Comparison of ENCODE assay signal across 26 cellular contexts in genomic region chr1:118894836-118895235, GRCh38.
"Had no signal": no experiment of that assay in that cellular context is flagged by ENCODE, and none has a peak within 500 bp of the region (broad histone marks: within the 10 kb centered on the region; RNA-seq: fewer than 3 reads in every experiment).

No MANE protein-coding gene starts in this region.

- H3K27me3 ChIP-seq: colonic mucosa, gastrocnemius medialis, heart right ventricle, left lung had no signal

- H3K27ac ChIP-seq: colonic mucosa, epithelial cell of prostate, esophagus squamous epithelium, gastrocnemius medialis, heart right ventricle, left lung, lower lobe of right lung had no signal

- H3K4me3 ChIP-seq: colonic mucosa, esophagus squamous epithelium, gastrocnemius medialis, heart right ventricle, left lung, lower lobe of right lung, mucosa of descending colon had no signal

- FAIRE-seq: endometrium, islet of Langerhans, keratinocyte had no signal

- DNase-seq: colonic mucosa; cortex of kidney; effector CD8-positive, alpha-beta T cell; effector memory CD8-positive, alpha-beta T cell; endodermal cell; erythroblast; esophagus squamous epithelium; foreskin fibroblast; foreskin melanocyte; gastrocnemius medialis; glutamatergic neuron; head of caudate nucleus; heart right ventricle; hippocampal formation; left cardiac atrium; left lung; left ventricle myocardium superior; lower lobe of right lung; mesenchymal stem cell; mucosa of descending colon; naive B cell had no signal

- ATAC-seq: effector memory CD8-positive, alpha-beta T cell; esophagus mucosa; gastrocnemius medialis; heart right ventricle; left cardiac atrium; left lung; left ventricle myocardium superior; lower lobe of right lung; mucosa of descending colon had no signal

- H3K36me3 ChIP-seq: colonic mucosa, esophagus squamous epithelium, heart right ventricle, left lung, lower lobe of right lung had no signal

- H3K9me3 ChIP-seq: colonic mucosa, esophagus squamous epithelium, gastrocnemius medialis, left lung, lower lobe of right lung, mucosa of descending colon had no signal

- H3K4me1 ChIP-seq: colonic mucosa, esophagus squamous epithelium, gastrocnemius medialis, heart right ventricle, left lung, lower lobe of right lung had no signal
